Comparison of ENCODE assay signal across 9 cellular contexts in genomic region chr1:201737350-201738060, GRCh38.
DNase-seq lines count a peak whose midpoint lies in the region; ATAC-seq, FAIRE-seq and TF ChIP-seq lines count a peak whose summit lies in the region.
"Had no signal": no experiment of that assay in that cellular context is flagged by ENCODE, and none has a peak within 500 bp of the region (broad histone marks: within the 10 kb centered on the region; RNA-seq: fewer than 3 reads in every experiment).

No MANE protein-coding gene starts in this region.

- no peaks in the 10 kb centered on the region for H3K9me3 ChIP-seq in CD4-positive, alpha-beta T cell (ENCODE audit: control insufficient read depth, low read length)
- no peaks in the 10 kb centered on the region for H3K9me3 ChIP-seq in psoas muscle

- no peaks in the 10 kb centered on the region for H3K27me3 ChIP-seq in CD4-positive, alpha-beta T cell (ENCODE audit: control insufficient read depth, insufficient read depth, low read length)
- peaks cover 0 to 21% (median 0%) of the 10 kb centered on the region in 3 donors for H3K27me3 ChIP-seq in psoas muscle (ENCODE audit: insufficient read depth in 3 of 3, low read length in 2 of 3)

- H3K4me1 ChIP-seq in psoas muscle, result peaks cover 14% of the 10 kb centered on the region

- no peak for ATAC-seq in CD4-positive, alpha-beta T cell (ENCODE audit: poor library complexity)
- ATAC-seq in left ventricle myocardium superior (peak; percentile 75), psoas muscle (peak; percentile 45 to 72 (median 54)), GM21423 (IDR thresholded peaks at IDR 0.05; ENCODE audit: unreplicated experiment) (no peak)

- H3K36me3 Mint-ChIP-seq in CD4-positive, alpha-beta T cell (ENCODE audit: low read depth), result peaks cover 4% of the 10 kb centered on the region

- no peaks in the 10 kb centered on the region for H3K36me3 ChIP-seq in psoas muscle (ENCODE audit: insufficient read depth in 1 of 2, low read depth in 1 of 2)

- no peak for TF ChIP-seq CTCF in CD4-positive, alpha-beta T cell (IDR thresholded peaks at IDR 0.05)
- TF ChIP-seq CTCF in psoas muscle (IDR thresholded peaks at IDR 0.05), result no peak

- peaks cover 19% of the 10 kb centered on the region for H3K27me3 Mint-ChIP-seq in CD4-positive, alpha-beta T cell

- H3K27ac Mint-ChIP-seq in CD4-positive, alpha-beta T cell, result no peak overlapping the region
- H3K27ac Mint-ChIP-seq: activated CD4-positive, alpha-beta T cell treated with anti-CD3 and anti-CD28 coated beads, Interleukin-2, amount 10 ng/mL, durations not matched to agents 7 days and 5 days had no signal

- no peak overlapping the region for H3K27ac ChIP-seq in CD4-positive, alpha-beta T cell (ENCODE audit: low read depth, low read length)
- peak overlapping the region; percentile 94 for H3K27ac ChIP-seq in angular gyrus (ENCODE audit: low read depth, low read length)
- H3K27ac ChIP-seq in psoas muscle, result no peak overlapping the region

- peak overlapping the region; percentile 59 for H3K4me3 Mint-ChIP-seq in CD4-positive, alpha-beta T cell
- H3K4me3 Mint-ChIP-seq: activated CD4-positive, alpha-beta T cell treated with anti-CD3 and anti-CD28 coated beads, Interleukin-2, amount 10 ng/mL, durations not matched to agents 7 days and 5 days had no signal

- 37 to 52% (median 37%) methylated on average over 5 of the region's 5 CpGs for WGBS in psoas muscle, 3 donors

- peaks cover 29% of the 10 kb centered on the region for H3K4me1 Mint-ChIP-seq in CD4-positive, alpha-beta T cell (ENCODE audit: low read depth)

- no peak for DNase-seq in CD4-positive, alpha-beta T cell
- DNase-seq in left ventricle myocardium superior, result peak; percentile 83
- DNase-seq in psoas muscle, result peak; percentile 57 to 82
- DNase-seq in H54 (ENCODE audit: insufficient read length, low spot score), result no peak
- DNase-seq in NCI-H510A (lab: John Stamatoyannopoulos, UW), result no peak
- DNase-seq in NCI-H226, result no peak
- DNase-seq: activated CD4-positive, alpha-beta T cell treated with anti-CD3 and anti-CD28 coated beads, Interleukin-2, amount 10 ng/mL, durations not matched to agents 7 days and 5 days had no signal

- intact Hi-C loops in CD4-positive, alpha-beta T cell (cut with DNase I, micrococcal nuclease), result no loop called here
- intact Hi-C loops in left ventricle myocardium superior (cut with micrococcal nuclease), result no loop called here
- intact Hi-C loops in psoas muscle (cut with DNase I), result no loop called here

- no peak for TF ChIP-seq POLR2A in H54 (IDR thresholded peaks at IDR 0.05; ENCODE audit: low read depth, low read length)

- FAIRE-seq in H54 (lab: Jason Lieb, UNC), result no peak

- POLR2A ChIA-PET in CD4-positive, alpha-beta T cell (lab: Charles Lee), result no interaction called here

- no peaks in the 10 kb centered on the region for H3K9me3 Mint-ChIP-seq in CD4-positive, alpha-beta T cell
- H3K9me3 Mint-ChIP-seq: activated CD4-positive, alpha-beta T cell treated with anti-CD3 and anti-CD28 coated beads, Interleukin-2, amount 10 ng/mL, durations not matched to agents 7 days and 5 days had no signal

- no peak overlapping the region for H3K4me3 ChIP-seq in psoas muscle

- CTCF ChIA-PET in CD4-positive, alpha-beta T cell (lab: Charles Lee), result interaction anchor here (0.6 kb wide), 1 partner anchor 1117 kb away, joined by 3 read pairs; no protein-coding TSS in a partner anchor

Comparison
In these comparisons a context has a peak if more than half of its experiments do, and no peak if none do; other contexts are left out.
1. ATAC-seq: peak in left ventricle myocardium superior (single experiment) and psoas muscle (4 of 4); none in CD4-positive, alpha-beta T cell (single experiment) and GM21423 (single experiment).
2. DNase-seq: peak in left ventricle myocardium superior (single experiment) and psoas muscle (2 of 2); none in CD4-positive, alpha-beta T cell (0 of 10), H54 (single experiment), NCI-H510A (single experiment) and NCI-H226 (single experiment).